8 cellular contexts compared by ENCODE assay signal in genomic region chr20:46928580-46929132, GRCh38. TPM values are rescaled to one million over a fixed set of nuclear protein-coding genes. Genes with fewer than 3 reads are reported as not detected.
DNase-seq lines count a peak whose midpoint lies in the region; ATAC-seq and TF ChIP-seq lines count a peak whose summit lies in the region.

No MANE protein-coding gene starts in this region.

- H3F3A ChIP-seq in smooth muscle cell (ENCODE audit: low read depth) = no peaks in the 10 kb centered on the region

- DNase-seq in GM04503 (ENCODE audit: low read depth) (peak; percentile 22), mammary epithelial cell (peak; percentile 20), right cardiac atrium (peak in 2 of 3 donors; percentile 48 to 61), mucosa of gallbladder (ENCODE audit: low spot score) (no peak), RKO (ENCODE audit: low spot score) (no peak), SJCRH30 (no peak), smooth muscle cell (lab: John Stamatoyannopoulos, UW; ENCODE audit: unreplicated experiment) (no peak)

- H3K4me2 ChIP-seq in mammary epithelial cell (ENCODE audit: insufficient read depth, low read depth, low read length) (no peak overlapping the region), smooth muscle cell (no peak overlapping the region)

- H3K79me2 ChIP-seq in mammary epithelial cell (ENCODE audit: insufficient read depth, low read length) (no peaks in the 10 kb centered on the region), smooth muscle cell (ENCODE audit: low read depth) (no peaks in the 10 kb centered on the region)

- TF ChIP-seq CTCF in mammary epithelial cell (conservative IDR thresholded peaks at IDR 0.05 in 1 of 2, IDR thresholded peaks at IDR 0.05 in 1 of 2; ENCODE audit: extremely low read depth in 1 of 2, insufficient read depth in 1 of 2, low read depth in 1 of 2, low read length in 2 of 2) (no peak), smooth muscle cell (IDR thresholded peaks at IDR 0.05; ENCODE audit: borderline replicate concordance, insufficient read depth, poor library complexity, severe bottlenecking) (no peak)

- H3K27ac ChIP-seq in mammary epithelial cell (ENCODE audit: insufficient read depth, low read depth, low read length) (no peak overlapping the region), right cardiac atrium (ENCODE audit: low read length) (peak overlapping the region; percentile 72), skeletal muscle tissue (ENCODE audit: low read depth, low read length) (peak overlapping the region; percentile 29), SJCRH30 (no peak overlapping the region), smooth muscle cell (ENCODE audit: low read depth) (no peak overlapping the region)

- H3K27me3 ChIP-seq in mammary epithelial cell (ENCODE audit: insufficient read depth, low read length) (no peaks in the 10 kb centered on the region), right cardiac atrium (ENCODE audit: control insufficient read depth, insufficient read depth) (no peaks in the 10 kb centered on the region), skeletal muscle tissue (ENCODE audit: control insufficient read depth in 3 of 3, insufficient read depth in 3 of 3, low read length in 3 of 3) (no peaks in the 10 kb centered on the region), SJCRH30 (no peaks in the 10 kb centered on the region), smooth muscle cell (ENCODE audit: low read depth) (no peaks in the 10 kb centered on the region)

- H2AFZ ChIP-seq in mammary epithelial cell (ENCODE audit: low read depth, low read length) = peak overlapping the region; percentile 10
- no peak overlapping the region for H2AFZ ChIP-seq in smooth muscle cell (ENCODE audit: low read depth)

- no peaks in the 10 kb centered on the region for H3K4me1 ChIP-seq in mammary epithelial cell (ENCODE audit: insufficient read depth, low read length)
- H3K4me1 ChIP-seq in right cardiac atrium (ENCODE audit: control insufficient read depth, insufficient read depth, low read length) = peaks cover 6% of the 10 kb centered on the region
- H3K4me1 ChIP-seq in skeletal muscle tissue (ENCODE audit: control insufficient read depth in 3 of 3, insufficient read depth in 3 of 3, low read length in 3 of 3) = peaks cover 12 to 18% (median 17%) of the 10 kb centered on the region in 3 donors
- H3K4me1 ChIP-seq in SJCRH30 = no peaks in the 10 kb centered on the region
- H3K4me1 ChIP-seq in smooth muscle cell (ENCODE audit: low read depth) = peaks cover 10% of the 10 kb centered on the region

- no TSS peak for BruUV-seq in mammary epithelial cell (replicated peaks; lab: Mats Ljungman, UMichigan)

- ATAC-seq in right cardiac atrium = peak; percentile 65 to 77

- H3K9me3 ChIP-seq in mammary epithelial cell (replicated peaks; ENCODE audit: insufficient read depth, low read length) = no peaks in the 10 kb centered on the region
- H3K9me3 ChIP-seq in right cardiac atrium (ENCODE audit: control insufficient read depth, low read length) = no peaks in the 10 kb centered on the region
- H3K9me3 ChIP-seq in skeletal muscle tissue (ENCODE audit: control insufficient read depth in 3 of 3, low read length in 3 of 3) = no peaks in the 10 kb centered on the region
- no peaks in the 10 kb centered on the region for H3K9me3 ChIP-seq in SJCRH30 (replicated peaks)
- no peaks in the 10 kb centered on the region for H3K9me3 ChIP-seq in smooth muscle cell (replicated peaks; ENCODE audit: low read depth)

- dilution Hi-C loops in mammary epithelial cell (cut with HindIII; ENCODE audit: low sequenced_read_pairs) = no loop called here

- CTCF ChIA-PET in mammary epithelial cell (lab: Charles Lee; ENCODE audit: low non-redundant PET) = no interaction called here

- in situ Hi-C loops in mammary epithelial cell (cut with MboI; ENCODE audit: low sequenced_read_pairs in 2 of 2) = no loop called here

- intact Hi-C loops in mammary epithelial cell (cut with micrococcal nuclease) = no loop called here
- intact Hi-C loops in right cardiac atrium (cut with DNase I) = no loop called here

- 16% methylated on average over 7 of the region's 12 CpGs for WGBS in mammary epithelial cell (ENCODE audit: low coverage, missing lambda C conversion rate)
- 35% methylated on average over 12 of the region's 12 CpGs for WGBS in right cardiac atrium
- 62% methylated on average over 12 of the region's 12 CpGs for WGBS in smooth muscle cell (ENCODE audit: low lambda C conversion rate)

- H3K4me3 ChIP-seq in mammary epithelial cell (replicated peaks in 1 of 3; ENCODE audit: insufficient read depth in 1 of 3, low read depth in 2 of 3, low read length in 3 of 3) = no peak overlapping the region
- no peak overlapping the region for H3K4me3 ChIP-seq in right cardiac atrium (ENCODE audit: low read length)
- H3K4me3 ChIP-seq in skeletal muscle tissue (ENCODE audit: low read length in 3 of 3) = no peak overlapping the region
- H3K4me3 ChIP-seq in SJCRH30 = no peak overlapping the region
- H3K4me3 ChIP-seq in smooth muscle cell = no peak overlapping the region

- H4K20me1 ChIP-seq in mammary epithelial cell (ENCODE audit: insufficient read depth, low read length) (no peaks in the 10 kb centered on the region), smooth muscle cell (ENCODE audit: low read depth) (no peaks in the 10 kb centered on the region)

- no peak overlapping the region for H3K9ac ChIP-seq in mammary epithelial cell (ENCODE audit: insufficient read depth, low read length)
- H3K9ac ChIP-seq in skeletal muscle tissue (ENCODE audit: low read depth in 1 of 3, low read length in 3 of 3) = no peak overlapping the region
- no peak overlapping the region for H3K9ac ChIP-seq in smooth muscle cell (ENCODE audit: low read depth)

- H3K36me3 ChIP-seq in mammary epithelial cell (ENCODE audit: insufficient read depth, low read length) (no peaks in the 10 kb centered on the region), skeletal muscle tissue (ENCODE audit: control insufficient read depth in 3 of 3, insufficient read depth in 3 of 3, low read length in 3 of 3) (no peaks in the 10 kb centered on the region), SJCRH30 (peaks cover 3% of the 10 kb centered on the region; the same call in 1 of the 2 replicates), smooth muscle cell (ENCODE audit: low read depth) (no peaks in the 10 kb centered on the region)

RNA-seq across cellular contexts. Expression of gene EYA2, which starts 34.0 kb away (rescaled TPM):
- total RNA-seq in mammary epithelial cell (1 to 10 TPM in 1 of 2 donors, under 1 TPM in 1; 0.31 to 1.0 TPM), right cardiac atrium (1 to 10 TPM; 1.6 to 3.7 (median 3.6) TPM), skeletal muscle tissue (1.0 TPM), mucosa of gallbladder (2.1 TPM), smooth muscle cell (1.3 and 3.4 TPM in 2 replicates)
- polyA plus RNA-seq in mammary epithelial cell (0.03 TPM), right cardiac atrium (2.7 TPM), smooth muscle cell (0.98 and 2.9 TPM in 2 replicates)
- polyA minus RNA-seq in mammary epithelial cell = not detected
- total RNA-seq in SJCRH30 (2014; rRNA removed; shearing (Covaris generic)) = 56.4 and 63.2 TPM in 2 replicates

Comparison
In these comparisons a context has a peak if more than half of its experiments do, and no peak if none do; other contexts are left out.
1. DNase-seq: peak in GM04503 (single experiment), mammary epithelial cell (single experiment) and right cardiac atrium (2 of 3); none in mucosa of gallbladder (single experiment), RKO (single experiment), SJCRH30 (0 of 2) and smooth muscle cell (single experiment).
2. H3K27ac ChIP-seq: peak in right cardiac atrium (single experiment) and skeletal muscle tissue (single experiment); none in mammary epithelial cell (single experiment), SJCRH30 (single experiment) and smooth muscle cell (single experiment).
3. RNA of gene EYA2, which starts 34.0 kb away (total RNA-seq): 56.4 to 63.2 TPM in SJCRH30; 1.6 to 3.7 TPM in right cardiac atrium, 2.1 TPM in mucosa of gallbladder (single experiment), 1.3 to 3.4 TPM in smooth muscle cell, 1.0 TPM in skeletal muscle tissue (single experiment) and 0.31 to 1.0 TPM in mammary epithelial cell; every median in the first group is over 10 times any median in the second.